Comparison of ENCODE assay signal across 24 cellular contexts in genomic region chr20:5095931-5096330, GRCh38. TPM values are rescaled to one million over a fixed set of nuclear protein-coding genes. Genes with fewer than 3 reads are reported as not detected.
DNase-seq lines count a peak whose midpoint lies in the region; ATAC-seq, FAIRE-seq and TF ChIP-seq lines count a peak whose summit lies in the region.
"Had no signal": no experiment of that assay in that cellular context is flagged by ENCODE, and none has a peak within 500 bp of the region (broad histone marks: within the 10 kb centered on the region; RNA-seq: fewer than 3 reads in every experiment).

No MANE protein-coding gene starts in this region.

- FAIRE-seq in D721Med (lab: Jason Lieb, UNC) = no peak
- FAIRE-seq: HTR-8/SVneo had no signal

- peak overlapping the region; percentile 7 to 74 (median 64) for H3K27ac Mint-ChIP-seq in CD4-positive, CD25-positive, alpha-beta regulatory T cell
- H3K27ac Mint-ChIP-seq: GM23338, neural progenitor cell, progenitor cell of endocrine pancreas had no signal

- no peaks in the 10 kb centered on the region for H3K9me2 ChIP-seq in GM23248 (ENCODE audit: insufficient read depth)

- no peaks in the 10 kb centered on the region for H4K20me1 ChIP-seq in GM23248 (ENCODE audit: insufficient read depth)

- H3F3A ChIP-seq in GM23248 (ENCODE audit: insufficient read depth) = peaks cover under 1% of the 10 kb centered on the region

- DNase-seq in CD4-positive, CD25-positive, alpha-beta regulatory T cell = no peak
- DNase-seq in D721Med (ENCODE audit: insufficient read length, low spot score) = peak; percentile 35
- peak; percentile 92 for DNase-seq in NCI-H82 treated with DMSO at 0.1 percent for 48 hours (lab: John Stamatoyannopoulos, UW; ENCODE audit: unreplicated experiment)
- peak; percentile 16 for DNase-seq in myocyte (ENCODE audit: low read depth)
- DNase-seq in GM23248 = no peak
- DNase-seq in cerebellum (ENCODE audit: low spot score) = no peak
- no peak for DNase-seq in COLO668 (lab: John Stamatoyannopoulos, UW; ENCODE audit: unreplicated experiment)
- DNase-seq: central memory CD4-positive, alpha-beta T cell; erythroblast; foreskin fibroblast; Kasumi-1; left ventricle myocardium superior; NCI-H187 treated with DMSO at 0.1 percent for 48 hours; NCI-H510A; RPMI8226; T-helper 17 cell; testis had no signal

- no peaks in the 10 kb centered on the region for H3K9me3 Mint-ChIP-seq in CD4-positive, CD25-positive, alpha-beta regulatory T cell
- H3K9me3 Mint-ChIP-seq: GM23338, neural progenitor cell had no signal

- no peak overlapping the region for H3K4me2 ChIP-seq in GM23248 (ENCODE audit: unreplicated experiment)
- H3K4me2 ChIP-seq: GM23338, hepatocyte, neural progenitor cell had no signal

- H3K27ac ChIP-seq in CD4-positive, CD25-positive, alpha-beta regulatory T cell (ENCODE audit: insufficient read depth, low read length, poor library complexity, severe bottlenecking) = no peak overlapping the region
- H3K27ac ChIP-seq in GM23248 = no peak overlapping the region
- H3K27ac ChIP-seq: ascending aorta, hepatocyte, neural progenitor cell, SK-N-MC, testis had no signal

- peaks cover 22% of the 10 kb centered on the region for H3K36me3 ChIP-seq in CD4-positive, CD25-positive, alpha-beta regulatory T cell (ENCODE audit: control insufficient read depth, insufficient read depth, low read length)
- peaks cover 14% of the 10 kb centered on the region for H3K36me3 ChIP-seq in GM23248 (ENCODE audit: low read depth)
- H3K36me3 ChIP-seq: neural progenitor cell had no signal

- no peaks in the 10 kb centered on the region for H3K27me3 Mint-ChIP-seq in CD4-positive, CD25-positive, alpha-beta regulatory T cell
- H3K27me3 Mint-ChIP-seq: progenitor cell of endocrine pancreas, T-helper 17 cell had no signal

- no peaks in the 10 kb centered on the region for H3K9me3 ChIP-seq in CD4-positive, CD25-positive, alpha-beta regulatory T cell (ENCODE audit: control insufficient read depth in 2 of 2, low read length in 2 of 2)
- no peaks in the 10 kb centered on the region for H3K9me3 ChIP-seq in GM23248 (ENCODE audit: low read depth)
- H3K9me3 ChIP-seq: ascending aorta, testis had no signal

- H3K36me3 Mint-ChIP-seq in CD4-positive, CD25-positive, alpha-beta regulatory T cell = peaks cover 28% of the 10 kb centered on the region

- H3K9ac ChIP-seq in GM23248 = no peak overlapping the region
- H3K9ac ChIP-seq: neural progenitor cell had no signal

- H3K4me1 Mint-ChIP-seq in CD4-positive, CD25-positive, alpha-beta regulatory T cell = peaks cover 0 to 9% (median 5%) of the 10 kb centered on the region in 4 donors
- H3K4me1 Mint-ChIP-seq: GM23338, neural progenitor cell had no signal

- ATAC-seq in CD4-positive, CD25-positive, alpha-beta regulatory T cell (ENCODE audit: low read depth in 2 of 2) = no peak
- ATAC-seq: GM23338, T-helper 17 cell had no signal

- 87 to 88% methylated on average over 3 of the region's 3 CpGs for WGBS in GM23248 (ENCODE audit: low coverage in 1 of 2, low lambda C conversion rate in 2 of 2, missing lambda C conversion rate in 2 of 2), 2 experiments

- H3K79me2 ChIP-seq in GM23248 (ENCODE audit: insufficient read depth) = peaks cover 5% of the 10 kb centered on the region; the same call in 1 of the 2 replicates
- H3K79me2 ChIP-seq: hepatocyte had no signal

- H3K4me1 ChIP-seq in CD4-positive, CD25-positive, alpha-beta regulatory T cell (ENCODE audit: control insufficient read depth, insufficient read depth, low read length, poor library complexity, severe bottlenecking) = no peaks in the 10 kb centered on the region
- H3K4me1 ChIP-seq in GM23248 (ENCODE audit: insufficient read depth) = no peaks in the 10 kb centered on the region
- H3K4me1 ChIP-seq: neural progenitor cell had no signal

- H3K27me3 ChIP-seq in CD4-positive, CD25-positive, alpha-beta regulatory T cell (ENCODE audit: control insufficient read depth, insufficient read depth, low read length) = no peaks in the 10 kb centered on the region
- H3K27me3 ChIP-seq in GM23248 (replicated peaks; ENCODE audit: insufficient read depth) = no peaks in the 10 kb centered on the region
- H3K27me3 ChIP-seq: ascending aorta, hepatocyte, neural progenitor cell, testis had no signal

- no peak overlapping the region for H2AFZ ChIP-seq in GM23248
- H2AFZ ChIP-seq: GM23338, hepatocyte, neural progenitor cell had no signal

- H3K4me3 ChIP-seq in CD4-positive, CD25-positive, alpha-beta regulatory T cell (ENCODE audit: low read depth, low read length) = no peak overlapping the region
- H3K4me3 ChIP-seq in GM23248 = no peak overlapping the region
- H3K4me3 ChIP-seq: ascending aorta, GM23338, hepatocyte, neural progenitor cell, SK-N-MC, testis had no signal

- in situ Hi-C loops in GM23248 (cut with MboI) = loop anchor here (10.0 kb wide), 1 partner anchor 131 kb away; no protein-coding TSS in a partner anchor

- no peak for TF ChIP-seq CTCF in D721Med (IDR thresholded peaks at IDR 0.05; ENCODE audit: insufficient read depth, missing control alignments)

- no peak overlapping the region for H3K4me3 Mint-ChIP-seq in CD4-positive, CD25-positive, alpha-beta regulatory T cell
- H3K4me3 Mint-ChIP-seq: GM23338, neural progenitor cell had no signal

RNA-seq across cellular contexts. Expression of gene TMEM230, which starts 16.9 kb away (rescaled TPM):
- total RNA-seq in CD4-positive, CD25-positive, alpha-beta regulatory T cell = 48.3 TPM
- polyA plus RNA-seq in CD4-positive, CD25-positive, alpha-beta regulatory T cell = 100 to 1,000 TPM; 158 to 237 (median 214) TPM
- 113 and 120 TPM in 2 replicates for total RNA-seq in myocyte
- polyA plus RNA-seq in myocyte (2012) = 136 TPM
- 171 and 174 TPM in 2 replicates for total RNA-seq in GM23248 (2014; rRNA removed; shearing (Covaris generic))
- 233 and 249 TPM in 2 replicates for polyA plus RNA-seq in GM23248 (2016; fragmentation: Nextera tagmentation; extraction: Ambion mirVana)
- total RNA-seq in cerebellum = 60.9 TPM

RNA-seq across cellular contexts. Expression of gene PCNA, which starts 23.8 kb away (rescaled TPM):
- 33.0 TPM for total RNA-seq in CD4-positive, CD25-positive, alpha-beta regulatory T cell
- 10 to 100 TPM; 67.5 to 89.9 (median 76.2) TPM for polyA plus RNA-seq in CD4-positive, CD25-positive, alpha-beta regulatory T cell
- total RNA-seq in myocyte (57.8 and 63.9 TPM in 2 replicates), cerebellum (52.4 TPM)
- polyA plus RNA-seq in myocyte (2012) = 48.0 TPM
- total RNA-seq in GM23248 (2014; rRNA removed; shearing (Covaris generic)) = 116 and 117 TPM in 2 replicates
- 84.8 and 88.1 TPM in 2 replicates for polyA plus RNA-seq in GM23248 (2016; fragmentation: Nextera tagmentation; extraction: Ambion mirVana)

RNA-seq across cellular contexts. Expression of gene CDS2, which starts 30.9 kb away (rescaled TPM):
- total RNA-seq in CD4-positive, CD25-positive, alpha-beta regulatory T cell = 77.9 TPM
- 10 to 100 TPM; 47.6 to 75.4 (median 51.5) TPM for polyA plus RNA-seq in CD4-positive, CD25-positive, alpha-beta regulatory T cell
- total RNA-seq in myocyte (29.2 and 43.0 TPM in 2 replicates), cerebellum (69.6 TPM)
- polyA plus RNA-seq in myocyte (2012) = 25.9 TPM
- 31.6 and 37.1 TPM in 2 replicates for total RNA-seq in GM23248 (2014; rRNA removed; shearing (Covaris generic))
- polyA plus RNA-seq in GM23248 (2016; fragmentation: Nextera tagmentation; extraction: Ambion mirVana) = 29.4 and 32.1 TPM in 2 replicates

Comparison
In these comparisons a context has a peak if more than half of its experiments do, and no peak if none do; other contexts are left out.
1. DNase-seq: peak in D721Med (single experiment), NCI-H82 treated with DMSO at 0.1 percent for 48 hours (single experiment) and myocyte (single experiment); none in CD4-positive, CD25-positive, alpha-beta regulatory T cell (0 of 3), GM23248 (single experiment), cerebellum (single experiment) and COLO668 (single experiment).